In the genomic region with DNA sequence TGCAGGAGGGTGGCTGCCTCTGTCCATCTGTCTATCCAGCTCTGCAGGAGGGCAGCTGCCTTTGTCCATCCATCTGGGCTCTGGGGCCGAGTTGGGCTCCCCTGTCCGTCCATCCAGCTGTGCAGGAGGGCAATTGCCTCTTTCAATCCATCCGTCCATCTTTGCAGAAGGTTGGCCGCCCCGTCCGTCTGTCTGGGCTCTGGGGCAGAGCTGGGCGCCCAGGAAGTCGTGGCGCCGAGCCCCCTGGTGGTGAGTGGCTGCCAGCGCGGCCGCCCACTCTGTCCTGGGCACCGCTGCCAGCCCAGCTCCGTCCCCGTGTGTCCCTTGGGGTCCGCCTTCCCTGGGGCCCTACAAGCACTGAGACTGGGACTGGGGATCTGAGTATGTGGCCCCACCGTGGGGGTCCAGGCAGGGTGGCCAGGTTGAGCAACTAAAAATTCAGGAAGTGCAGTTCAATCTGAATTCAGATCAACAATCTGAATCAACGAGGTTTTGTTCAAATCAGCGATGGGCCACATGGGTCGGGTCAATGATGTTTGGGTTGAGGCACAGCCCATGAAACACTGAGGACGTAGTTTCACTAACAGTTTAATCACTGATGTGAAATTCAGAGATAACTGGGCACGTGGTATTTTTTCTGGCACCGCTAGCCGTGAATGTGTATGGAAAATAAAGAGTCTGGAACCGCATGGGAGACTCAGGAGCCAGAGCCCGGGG, we compare ENCODE assay signal across 8 cellular contexts.
DNase-seq lines count a peak whose midpoint lies in the region; ATAC-seq and TF ChIP-seq lines count a peak whose summit lies in the region.

No MANE protein-coding gene starts in this region.

- CTCF ChIA-PET in mammary epithelial cell (lab: Charles Lee; ENCODE audit: low non-redundant PET) = no interaction called here
- CTCF ChIA-PET in activated CD4-positive, alpha-beta memory T cell treated with anti-CD3 and anti-CD28 coated beads for 36 hours (lab: Charles Lee) = interaction anchor here (0.7 to 2.3 kb wide), 8 partner anchors 9 to 507 kb away, joined by 3 to 21 read pairs (median 3); no protein-coding TSS in a partner anchor

- dilution Hi-C loops in mammary epithelial cell (cut with HindIII; ENCODE audit: low sequenced_read_pairs) = no loop called here

- H3K36me3 Mint-ChIP-seq in activated CD4-positive, alpha-beta memory T cell treated with anti-CD3 and anti-CD28 coated beads for 36 hours = no peaks in the 10 kb centered on the region
- H3K36me3 Mint-ChIP-seq in immature natural killer cell (no peaks in the 10 kb centered on the region), progenitor cell of endocrine pancreas (ENCODE audit: insufficient read depth) (peaks cover 1% of the 10 kb centered on the region)

- TF ChIP-seq POLR2A in breast epithelium (IDR thresholded peaks at IDR 0.05) = no peak

- ATAC-seq in stimulated activated naive CD8-positive, alpha-beta T cell treated with anti-CD3 and anti-CD28 coated beads, Interleukin-15, Interleukin-2, amounts not matched to agents 100 U/mL and 50 U/mL, for 24 hours = no peak
- ATAC-seq in omental fat pad (ENCODE audit: low FRiP score) (no peak), HG03442 (IDR thresholded peaks at IDR 0.05; ENCODE audit: unreplicated experiment) (no peak)

- no TSS peak for BruUV-seq in mammary epithelial cell (replicated peaks; lab: Mats Ljungman, UMichigan)

- TF ChIP-seq CTCF in breast epithelium (IDR thresholded peaks at IDR 0.05) = peak in 2 of 3 donors; percentile 26 to 47
- no peak for TF ChIP-seq CTCF in mammary epithelial cell (conservative IDR thresholded peaks at IDR 0.05 in 1 of 2, IDR thresholded peaks at IDR 0.05 in 1 of 2; ENCODE audit: extremely low read depth in 1 of 2, insufficient read depth in 1 of 2, low read depth in 1 of 2, low read length in 2 of 2)
- no peak for TF ChIP-seq CTCF in omental fat pad (IDR thresholded peaks at IDR 0.05)
- no peak for TF ChIP-seq CTCF in progenitor cell of endocrine pancreas (IDR thresholded peaks at IDR 0.05; ENCODE audit: unreplicated experiment)

- H3K79me2 ChIP-seq in mammary epithelial cell (ENCODE audit: insufficient read depth, low read length) = no peaks in the 10 kb centered on the region

- no peak overlapping the region for H3K4me3 ChIP-seq in breast epithelium
- H3K4me3 ChIP-seq in mammary epithelial cell (replicated peaks in 1 of 3; ENCODE audit: insufficient read depth in 1 of 3, low read depth in 2 of 3, low read length in 3 of 3) = no peak overlapping the region

- H3K27me3 ChIP-seq in breast epithelium = peaks cover 0 to 58% of the 10 kb centered on the region in 2 donors
- H3K27me3 ChIP-seq in mammary epithelial cell (ENCODE audit: insufficient read depth, low read length) = no peaks in the 10 kb centered on the region

- intact Hi-C loops in breast epithelium (cut with DNase I; ENCODE audit: low total_unique reads) = no loop called here
- intact Hi-C loops in mammary epithelial cell (cut with micrococcal nuclease) = no loop called here
- intact Hi-C loops in activated CD4-positive, alpha-beta memory T cell treated with anti-CD3 and anti-CD28 coated beads for 36 hours (cut with micrococcal nuclease) = loop anchor here (10.0 kb wide), 1 partner anchor 97 kb away; no protein-coding TSS in a partner anchor

- no peaks in the 10 kb centered on the region for H3K9me3 Mint-ChIP-seq in activated CD4-positive, alpha-beta memory T cell treated with anti-CD3 and anti-CD28 coated beads for 36 hours
- H3K9me3 Mint-ChIP-seq in immature natural killer cell (no peaks in the 10 kb centered on the region), progenitor cell of endocrine pancreas (ENCODE audit: low read depth) (peaks cover 28% of the 10 kb centered on the region)

- peaks cover 2% of the 10 kb centered on the region for H3K4me1 Mint-ChIP-seq in activated CD4-positive, alpha-beta memory T cell treated with anti-CD3 and anti-CD28 coated beads for 36 hours (ENCODE audit: low read depth)
- no peaks in the 10 kb centered on the region for H3K4me1 Mint-ChIP-seq in immature natural killer cell
- no peaks in the 10 kb centered on the region for H3K4me1 Mint-ChIP-seq in progenitor cell of endocrine pancreas (ENCODE audit: low read depth)

- 11% methylated on average over 18 of the region's 27 CpGs for WGBS in mammary epithelial cell (ENCODE audit: low coverage, missing lambda C conversion rate)

- H4K20me1 ChIP-seq in mammary epithelial cell (ENCODE audit: insufficient read depth, low read length) = no peaks in the 10 kb centered on the region

- DNase-seq in breast epithelium (ENCODE audit: low spot score in 2 of 2) (no peak), mammary epithelial cell (no peak), immature natural killer cell (peak; percentile 1 to 9 (median 2)), omental fat pad (ENCODE audit: low spot score) (no peak), progenitor cell of endocrine pancreas (ENCODE audit: low spot score, unreplicated experiment) (no peak)
- peak; percentile 41 for DNase-seq in activated CD4-positive, alpha-beta memory T cell treated with anti-CD3 and anti-CD28 coated beads for 36 hours
- DNase-seq in stimulated activated naive CD8-positive, alpha-beta T cell treated with anti-CD3 and anti-CD28 coated beads, Interleukin-15, Interleukin-2, amounts not matched to agents 100 U/mL and 50 U/mL, for 24 hours = peak; percentile 51

- POLR2A ChIA-PET in activated CD4-positive, alpha-beta memory T cell treated with anti-CD3 and anti-CD28 coated beads for 36 hours (lab: Charles Lee) = no interaction called here

- H3K4me1 ChIP-seq in breast epithelium (no peaks in the 10 kb centered on the region), mammary epithelial cell (ENCODE audit: insufficient read depth, low read length) (no peaks in the 10 kb centered on the region)

- no peak overlapping the region for H3K4me3 Mint-ChIP-seq in activated CD4-positive, alpha-beta memory T cell treated with anti-CD3 and anti-CD28 coated beads for 36 hours
- H3K4me3 Mint-ChIP-seq in immature natural killer cell (no peak overlapping the region), progenitor cell of endocrine pancreas (ENCODE audit: low read depth) (no peak overlapping the region)

- no peaks in the 10 kb centered on the region for H3K36me3 ChIP-seq in breast epithelium
- no peaks in the 10 kb centered on the region for H3K36me3 ChIP-seq in mammary epithelial cell (ENCODE audit: insufficient read depth, low read length)

- in situ Hi-C loops in mammary epithelial cell (cut with MboI; ENCODE audit: low sequenced_read_pairs in 2 of 2) = no loop called here

- H3K27me3 Mint-ChIP-seq in activated CD4-positive, alpha-beta memory T cell treated with anti-CD3 and anti-CD28 coated beads for 36 hours = no peaks in the 10 kb centered on the region
- peaks cover 0 to 5% (median 2%) of the 10 kb centered on the region in 3 donors for H3K27me3 Mint-ChIP-seq in immature natural killer cell (ENCODE audit: low read depth in 3 of 3)
- H3K27me3 Mint-ChIP-seq in progenitor cell of endocrine pancreas = no peaks in the 10 kb centered on the region

- H3K27ac ChIP-seq in breast epithelium = no peak overlapping the region
- no peak overlapping the region for H3K27ac ChIP-seq in mammary epithelial cell (ENCODE audit: insufficient read depth, low read depth, low read length)

- H3K9ac ChIP-seq in mammary epithelial cell (ENCODE audit: insufficient read depth, low read length) = no peak overlapping the region

- no peak overlapping the region for H3K4me2 ChIP-seq in mammary epithelial cell (ENCODE audit: insufficient read depth, low read depth, low read length)

- no peak overlapping the region for H3K27ac Mint-ChIP-seq in activated CD4-positive, alpha-beta memory T cell treated with anti-CD3 and anti-CD28 coated beads for 36 hours
- no peak overlapping the region for H3K27ac Mint-ChIP-seq in immature natural killer cell
- no peak overlapping the region for H3K27ac Mint-ChIP-seq in progenitor cell of endocrine pancreas

- no peak overlapping the region for H2AFZ ChIP-seq in mammary epithelial cell (ENCODE audit: low read depth, low read length)

- H3K9me3 ChIP-seq in breast epithelium (no peaks in the 10 kb centered on the region), mammary epithelial cell (replicated peaks; ENCODE audit: insufficient read depth, low read length) (peaks cover 52% of the 10 kb centered on the region)

Comparison
In these comparisons a context has a peak if more than half of its experiments do, and no peak if none do; other contexts are left out.
1. CTCF ChIP-seq: peak in breast epithelium (2 of 3); none in mammary epithelial cell (0 of 2), omental fat pad (0 of 3) and progenitor cell of endocrine pancreas (single experiment).
2. DNase-seq: peak in activated CD4-positive, alpha-beta memory T cell treated with anti-CD3 and anti-CD28 coated beads for 36 hours (single experiment), immature natural killer cell (3 of 3) and stimulated activated naive CD8-positive, alpha-beta T cell treated with anti-CD3 and anti-CD28 coated beads, Interleukin-15, Interleukin-2, amounts not matched to agents 100 U/mL and 50 U/mL, for 24 hours (single experiment); none in breast epithelium (0 of 2), mammary epithelial cell (single experiment), omental fat pad (single experiment) and progenitor cell of endocrine pancreas (single experiment).